ENCODE assay signal across 12 cellular contexts in genomic region chr1:27004471-27005165, GRCh38. TPM values are rescaled to one million over a fixed set of nuclear protein-coding genes. Genes with fewer than 3 reads are reported as not detected.
DNase-seq lines count a peak whose midpoint lies in the region; ATAC-seq, FAIRE-seq and TF ChIP-seq lines count a peak whose summit lies in the region.
"Had no signal": no experiment of that assay in that cellular context is flagged by ENCODE, and none has a peak within 500 bp of the region (broad histone marks: within the 10 kb centered on the region; RNA-seq: fewer than 3 reads in every experiment).

No MANE protein-coding gene starts in this region.

- no peaks in the 10 kb centered on the region for H3K36me3 Mint-ChIP-seq in glutamatergic neuron (ENCODE audit: unreplicated experiment)
- H3K36me3 Mint-ChIP-seq: T-cell had no signal

- H3K27ac Mint-ChIP-seq in glutamatergic neuron (ENCODE audit: unreplicated experiment): no peak overlapping the region
- H3K27ac Mint-ChIP-seq: T-cell had no signal

- H3K4me2 ChIP-seq in PC-3 (ENCODE audit: low read length): no peak overlapping the region

- H3F3A ChIP-seq in PC-3 (ENCODE audit: low read length, unreplicated experiment): no peaks in the 10 kb centered on the region

- H3K9me3 ChIP-seq in PC-3 (ENCODE audit: low read length) (no peaks in the 10 kb centered on the region), pancreas (no peaks in the 10 kb centered on the region)

- no peaks in the 10 kb centered on the region for H3K9me2 ChIP-seq in PC-3 (replicated peaks; ENCODE audit: low read length)

- CTCF ChIA-PET in PC-3 (lab: Charles Lee): no interaction called here

- WGBS in pancreas, 2 donors: 61 to 67% methylated on average over 10 of the region's 10 CpGs

- peaks cover 2% of the 10 kb centered on the region for H3K9me3 Mint-ChIP-seq in glutamatergic neuron (ENCODE audit: unreplicated experiment)
- H3K9me3 Mint-ChIP-seq: T-cell had no signal

- POLR2A ChIA-PET in PC-3 (lab: Charles Lee; ENCODE audit: unreplicated experiment): no interaction called here

- H3K27ac ChIP-seq in PC-3 (ENCODE audit: low read length) (no peak overlapping the region), pancreas (no peak overlapping the region)

- H3K36me3 ChIP-seq in PC-3 (ENCODE audit: low read depth, low read length) (0 out of 2 replicates have a peak, but pooled peaks cover 4% of the 10 kb centered on the region), pancreas (no peaks in the 10 kb centered on the region)

- no peak overlapping the region for H3K4me3 ChIP-seq in PC-3 (ENCODE audit: low read length)
- H3K4me3 ChIP-seq in pancreas: no peak overlapping the region

- BruUV-seq in PC-3 (replicated peaks; lab: Mats Ljungman, UMichigan): no TSS peak

- TF ChIP-seq CTCF in PC-3 (conservative IDR thresholded peaks at IDR 0.05; ENCODE audit: low read depth, low read length) (no peak), glutamatergic neuron (IDR thresholded peaks at IDR 0.05; ENCODE audit: partially characterized antibody, unreplicated experiment) (no peak), pancreas (IDR thresholded peaks at IDR 0.05) (no peak)

- intact Hi-C loops in PC-3 (cut with micrococcal nuclease) (no loop called here), pancreas (cut with DNase I) (no loop called here)

- H3K4me1 ChIP-seq in PC-3 (ENCODE audit: insufficient read depth, low read length) (peaks cover 62% of the 10 kb centered on the region), pancreas (peaks cover 0 to 8% (median 2%) of the 10 kb centered on the region in 3 donors)

- DNase-seq in DMS53 treated with DMSO at 0.1 percent for 48 hours (lab: John Stamatoyannopoulos, UW; ENCODE audit: unreplicated experiment): peak; percentile 14
- DNase-seq in PC-3: no peak
- DNase-seq in glutamatergic neuron: peak; percentile 48
- DNase-seq in pancreas: peak in 1 of 6 donors; percentile 21
- no peak for DNase-seq in HPDE6-E6E7 (ENCODE audit: extremely low spot score)
- DNase-seq in amniotic stem cell (lab: John Stamatoyannopoulos, UW): no peak
- no peak for DNase-seq in activated CD4-positive, alpha-beta T cell treated with anti-CD3 and anti-CD28 coated beads, Interleukin-2, amount 50 U/mL, for 1 hour
- no peak for DNase-seq in NCI-H1092 treated with DMSO at 0.1 percent for 48 hours (lab: John Stamatoyannopoulos, UW)
- DNase-seq: activated T-cell treated with anti-CD3 and anti-CD28 coated beads, Interleukin-2, amount 50 U/mL, for 1 hour; NCI-H1930; small intestine; T-cell had no signal

- H3K4me3 Mint-ChIP-seq in glutamatergic neuron (ENCODE audit: unreplicated experiment): peak overlapping the region; percentile 38
- H3K4me3 Mint-ChIP-seq: T-cell had no signal

- H3K79me2 ChIP-seq in PC-3 (ENCODE audit: low read length): peaks cover 8% of the 10 kb centered on the region

- no peak overlapping the region for H2AFZ ChIP-seq in PC-3 (ENCODE audit: low read length)

- no peaks in the 10 kb centered on the region for H4K20me1 ChIP-seq in PC-3 (ENCODE audit: low read length)

- peak; percentile 2; the same call in 1 of the 2 replicates for ATAC-seq in PC-3
- peak in 3 of 4 donors; percentile 27 to 34 (median 31) for ATAC-seq in pancreas
- ATAC-seq: T-cell had no signal

- FAIRE-seq in pancreas (lab: Jason Lieb, UNC): no peak
- FAIRE-seq: small intestine had no signal

- H3K27me3 ChIP-seq in PC-3 (ENCODE audit: low read length) (no peaks in the 10 kb centered on the region), pancreas (no peaks in the 10 kb centered on the region)

- no peak overlapping the region for H3K9ac ChIP-seq in PC-3 (ENCODE audit: low read length)

- peaks cover 6% of the 10 kb centered on the region for H3K27me3 Mint-ChIP-seq in glutamatergic neuron (ENCODE audit: unreplicated experiment)

- peaks cover 23% of the 10 kb centered on the region for H3K4me1 Mint-ChIP-seq in glutamatergic neuron (ENCODE audit: low read depth, unreplicated experiment)

RNA-seq across cellular contexts. Expression of gene TENT5B, which starts 8.0 kb away (rescaled TPM):
- total RNA-seq in PC-3 (2014; rRNA removed): 20.0 and 21.4 TPM in 2 replicates
- total RNA-seq in glutamatergic neuron (ENCODE audit: unreplicated experiment): 1.5 TPM
- total RNA-seq in pancreas: 1 to 10 TPM in 1 of 6 donors, under 1 TPM in 5; 0.08 to 2.0 (median 0.61) TPM
- 1 to 10 TPM; 1.3 to 3.3 TPM for polyA plus RNA-seq in pancreas

RNA-seq across cellular contexts. Expression of gene TRNP1, which starts 11.1 kb away (rescaled TPM):
- total RNA-seq in PC-3 (2014; rRNA removed): 108 and 109 TPM in 2 replicates
- 13.9 TPM for total RNA-seq in glutamatergic neuron (ENCODE audit: unreplicated experiment)
- total RNA-seq in pancreas: 10 to 100 TPM; 10.4 to 36.8 (median 18.4) TPM
- polyA plus RNA-seq in pancreas: 10 to 100 TPM; 42.1 to 48.2 TPM

RNA-seq across cellular contexts. Expression of gene KDF1, which starts 44.4 kb away (rescaled TPM):
- total RNA-seq in PC-3 (2014; rRNA removed) (21.7 and 22.9 TPM in 2 replicates), glutamatergic neuron (ENCODE audit: unreplicated experiment) (1.2 TPM), pancreas (10 to 100 TPM in 2 of 6 donors, 1 to 10 TPM in 4; 7.2 to 11.7 (median 8.9) TPM)
- polyA plus RNA-seq in pancreas: 10 to 100 TPM in 1 of 2 donors, 1 to 10 TPM in 1; 8.8 to 13.7 TPM

Comparison
In these comparisons a context has a peak if more than half of its experiments do, and no peak if none do; other contexts are left out.
1. DNase-seq: peak in DMS53 treated with DMSO at 0.1 percent for 48 hours (single experiment) and glutamatergic neuron (single experiment); none in PC-3 (single experiment), HPDE6-E6E7 (single experiment), amniotic stem cell (single experiment), activated CD4-positive, alpha-beta T cell treated with anti-CD3 and anti-CD28 coated beads, Interleukin-2, amount 50 U/mL, for 1 hour (single experiment) and NCI-H1092 treated with DMSO at 0.1 percent for 48 hours (single experiment).